ENCODE assay signal across 30 cellular contexts in the genomic region with DNA sequence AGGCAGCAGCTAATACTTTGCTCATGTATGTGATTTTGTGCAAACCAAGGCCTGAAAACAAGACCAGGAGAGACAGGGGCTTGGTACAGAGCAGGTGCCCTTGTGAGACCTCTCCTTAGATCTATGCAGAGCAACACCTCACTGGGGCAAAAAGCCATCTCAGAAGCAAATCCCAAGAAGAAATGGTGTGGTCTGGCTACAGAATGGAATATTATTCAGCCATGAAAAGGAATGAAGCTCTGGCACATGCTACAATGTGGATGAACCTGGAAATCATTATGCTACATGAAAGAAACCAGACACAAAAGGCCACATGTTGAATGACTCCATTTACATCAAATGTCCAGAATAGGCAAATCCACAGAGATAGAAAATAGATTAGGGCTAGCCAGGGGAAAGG.
"Had no signal": no experiment of that assay in that cellular context is flagged by ENCODE, and none has a peak within 500 bp of the region (broad histone marks: within the 10 kb centered on the region; RNA-seq: fewer than 3 reads in every experiment).

No MANE protein-coding gene starts in this region.

- ATAC-seq: activated CD4-positive, CD25-positive, alpha-beta regulatory T cell treated with anti-CD3 and anti-CD28 coated beads, Interleukin-2, amount 50 U/mL, for 24 hours; activated CD8-positive, alpha-beta T cell treated with anti-CD3 and anti-CD28 coated beads for 36 hours; activated T-cell treated with anti-CD3 and anti-CD28 coated beads, Interleukin-2, amount 50 U/mL, for 4 hours; activated T-helper 17 cell treated with anti-CD3 and anti-CD28 coated beads, Interleukin-2, amount 50 U/mL, for 72 hours; foreskin keratinocyte; gastrocnemius medialis; heart left ventricle; T-helper 17 cell had no signal

- H3K9me3 ChIP-seq: esophagus muscularis mucosa, gastrocnemius medialis, heart left ventricle had no signal

- H3K36me3 ChIP-seq: brain microvascular endothelial cell, gastrocnemius medialis had no signal

- H3K9me3 Mint-ChIP-seq: activated B cell treated with CpG ODN at 0.5 μM for 24 hours; activated CD8-positive, alpha-beta T cell treated with anti-CD3 and anti-CD28 coated beads for 36 hours; activated T-cell treated with anti-CD3 and anti-CD28 coated beads, Interleukin-2, amount 50 U/mL, for 4 hours; activated T-helper 17 cell treated with anti-CD3 and anti-CD28 coated beads, Interleukin-2, amount 50 U/mL, for 72 hours; central memory CD8-positive, alpha-beta T cell; dendritic cell treated with granulocyte-macrophage colony-stimulating factor and Interleukin-4, amounts not matched to agents 40 ng/mL and 50 ng/mL, for 4 days; T-helper 2 cell treated with Interferon-gamma antibody and Interleukin-4, amounts not matched to agents 5 μg/mL and 100 μg/mL, for 36 hours had no signal

- H3K27ac ChIP-seq: brain microvascular endothelial cell, coronary artery, esophagus muscularis mucosa, foreskin keratinocyte, gastrocnemius medialis, heart left ventricle, WERI-Rb-1 had no signal

- H3K27me3 Mint-ChIP-seq: activated B cell treated with CpG ODN at 0.5 μM for 24 hours; activated CD8-positive, alpha-beta T cell treated with anti-CD3 and anti-CD28 coated beads for 36 hours; activated naive CD8-positive, alpha-beta T cell; activated T-helper 17 cell treated with anti-CD3 and anti-CD28 coated beads, Interleukin-2, amount 50 U/mL, for 72 hours; central memory CD8-positive, alpha-beta T cell; dendritic cell treated with granulocyte-macrophage colony-stimulating factor and Interleukin-4, amounts not matched to agents 40 ng/mL and 50 ng/mL, for 4 days; T-helper 17 cell had no signal

- DNase-seq: activated B cell treated with CpG ODN at 0.5 μM for 24 hours; activated CD4-positive, alpha-beta T cell treated with anti-CD3 and anti-CD28 coated beads for 48 hours; activated CD4-positive, alpha-beta T cell treated with anti-CD3 and anti-CD28 coated beads, Interleukin-2, amount 50 U/mL, for 1 hour; activated CD4-positive, alpha-beta T cell treated with anti-CD3 and anti-CD28 coated beads, Interleukin-2, amount 50 U/mL, for 48 hours; activated CD8-positive, alpha-beta memory T cell treated with anti-CD3 and anti-CD28 coated beads for 24 hours; activated CD8-positive, alpha-beta T cell treated with anti-CD3 and anti-CD28 coated beads for 36 hours; activated effector memory CD4-positive, alpha-beta T cell treated with Interleukin-2 at 50 U/mL for 16 hours; activated gamma-delta T cell treated with Interleukin-2 at 50 U/mL for 16 hours; activated naive CD4-positive, alpha-beta T cell treated with anti-CD3 and anti-CD28 coated beads, Interleukin-2, amount 50 U/mL, for 16 hours; activated naive CD4-positive, alpha-beta T cell treated with Interleukin-2 at 50 U/mL for 16 hours; activated T-cell treated with anti-CD3 and anti-CD28 coated beads, Interleukin-2, amount 50 U/mL, for 4 hours; amniotic stem cell; brain microvascular endothelial cell; effector CD8-positive, alpha-beta T cell; foreskin keratinocyte; gastrocnemius medialis; glutamatergic neuron; heart left ventricle; T-helper 1 cell; T-helper 17 cell; T1000; WERI-Rb-1 had no signal

- H3K4me3 Mint-ChIP-seq: activated B cell treated with CpG ODN at 0.5 μM for 24 hours; activated CD8-positive, alpha-beta T cell treated with anti-CD3 and anti-CD28 coated beads for 36 hours; activated naive CD8-positive, alpha-beta T cell; activated T-cell treated with anti-CD3 and anti-CD28 coated beads, Interleukin-2, amount 50 U/mL, for 4 hours; activated T-helper 17 cell treated with anti-CD3 and anti-CD28 coated beads, Interleukin-2, amount 50 U/mL, for 72 hours; central memory CD8-positive, alpha-beta T cell; dendritic cell treated with granulocyte-macrophage colony-stimulating factor and Interleukin-4, amounts not matched to agents 40 ng/mL and 50 ng/mL, for 4 days; T-helper 17 cell; T-helper 2 cell treated with Interferon-gamma antibody and Interleukin-4, amounts not matched to agents 5 μg/mL and 100 μg/mL, for 36 hours had no signal

- H3K27me3 ChIP-seq: brain microvascular endothelial cell, esophagus muscularis mucosa, foreskin keratinocyte, gastrocnemius medialis, heart left ventricle had no signal

- H3K27ac Mint-ChIP-seq: activated B cell treated with CpG ODN at 0.5 μM for 24 hours; activated CD8-positive, alpha-beta T cell treated with anti-CD3 and anti-CD28 coated beads for 36 hours; activated naive CD8-positive, alpha-beta T cell; activated T-helper 17 cell treated with anti-CD3 and anti-CD28 coated beads, Interleukin-2, amount 50 U/mL, for 72 hours; dendritic cell treated with granulocyte-macrophage colony-stimulating factor and Interleukin-4, amounts not matched to agents 40 ng/mL and 50 ng/mL, for 4 days; T-helper 17 cell; T-helper 2 cell treated with Interferon-gamma antibody and Interleukin-4, amounts not matched to agents 5 μg/mL and 100 μg/mL, for 36 hours had no signal

- H3K4me1 ChIP-seq: foreskin keratinocyte, gastrocnemius medialis had no signal

- H3K4me3 ChIP-seq: coronary artery, esophagus muscularis mucosa, gastrocnemius medialis, heart left ventricle had no signal
